In the genomic region with DNA sequence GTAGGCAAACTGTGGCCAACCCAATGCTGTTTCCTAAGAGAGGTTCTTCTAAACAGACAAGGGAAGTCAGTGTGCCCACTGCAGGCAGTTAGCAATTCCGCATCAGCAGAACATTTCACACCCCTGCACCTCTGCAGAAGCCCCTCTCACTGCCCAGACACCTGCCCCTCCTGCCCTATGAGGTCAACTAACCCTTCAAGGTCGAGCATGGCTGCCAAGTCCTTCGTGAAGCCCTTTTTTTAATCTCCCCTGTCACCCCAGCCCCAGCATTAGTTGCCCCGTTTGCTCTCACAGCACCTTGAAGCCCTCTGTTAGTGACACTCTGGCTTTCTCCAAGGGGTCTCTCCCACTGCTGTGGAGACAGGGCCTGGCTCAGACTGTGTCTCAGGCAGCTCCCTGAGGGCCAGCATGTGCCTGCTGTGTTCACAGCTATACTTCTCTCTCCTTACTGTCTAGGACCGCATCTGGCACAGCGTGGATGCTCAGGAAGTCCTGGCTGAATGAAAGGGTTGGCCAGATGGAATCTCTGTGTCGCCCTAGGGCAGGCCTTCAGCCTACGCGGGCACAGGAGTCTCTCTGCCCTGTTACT, we compare ENCODE assay signal across 9 cellular contexts. TPM values are rescaled to one million over a fixed set of nuclear protein-coding genes. Genes with fewer than 3 reads are reported as not detected.
DNase-seq lines count a peak whose midpoint lies in the region; ATAC-seq and TF ChIP-seq lines count a peak whose summit lies in the region.
"Had no signal": no experiment of that assay in that cellular context is flagged by ENCODE, and none has a peak within 500 bp of the region (broad histone marks: within the 10 kb centered on the region; RNA-seq: fewer than 3 reads in every experiment).

No MANE protein-coding gene starts in this region.

- DNase-seq in HCT116 (ENCODE audit: low read depth, low spot score) (no peak), RWPE2 (ENCODE audit: low spot score) (peak; percentile 30), endothelial cell (ENCODE audit: low spot score) (no peak), spleen (peak; percentile 71), Ammon's horn (ENCODE audit: low spot score) (no peak), C1 segment of cervical spinal cord (lab: John Stamatoyannopoulos, UW) (no peak), NCI-H1694 treated with DMSO at 0.1 percent for 48 hours (lab: John Stamatoyannopoulos, UW) (no peak)
- DNase-seq: erythroblast had no signal

- H3K36me3 ChIP-seq in HCT116 (ENCODE audit: control insufficient read depth in 1 of 2, insufficient read depth in 2 of 2, low read length in 2 of 2): peaks cover 7 to 20% of the 10 kb centered on the region in 2 experiments; a peak in 2 of 4 replicates
- H3K36me3 ChIP-seq in RWPE2 (ENCODE audit: low read depth): peaks cover 87% of the 10 kb centered on the region
- peaks cover 0 to 57% (median 10%) of the 10 kb centered on the region in 6 donors for H3K36me3 ChIP-seq in spleen
- H3K36me3 ChIP-seq: right atrium auricular region had no signal

- TF ChIP-seq CTCF in HCT116 (IDR thresholded peaks at IDR 0.05 in 2 of 3, conservative IDR thresholded peaks at IDR 0.05 in 1 of 3; ENCODE audit: borderline replicate concordance in 1 of 3, insufficient read depth in 1 of 3, low read depth in 2 of 3, low read length in 2 of 3) (no peak), RWPE2 (IDR thresholded peaks at IDR 0.05; ENCODE audit: poor library complexity, severe bottlenecking) (no peak), endothelial cell (IDR thresholded peaks at IDR 0.05; ENCODE audit: unreplicated experiment) (no peak), spleen (IDR thresholded peaks at IDR 0.05 in 8 of 11, conservative IDR thresholded peaks at IDR 0.05 in 3 of 11) (no peak)

- H3K9me3 ChIP-seq in HCT116 (ENCODE audit: control insufficient read depth in 1 of 2, insufficient read depth in 1 of 2, low read depth in 1 of 2, low read length in 2 of 2) (no peaks in the 10 kb centered on the region), RWPE2 (ENCODE audit: severe bottlenecking) (no peaks in the 10 kb centered on the region), spleen (no peaks in the 10 kb centered on the region)
- H3K9me3 ChIP-seq: right atrium auricular region had no signal

- H3K27me3 ChIP-seq in HCT116 (ENCODE audit: insufficient read depth, low read length) (no peaks in the 10 kb centered on the region), RWPE2 (ENCODE audit: insufficient read depth, poor library complexity, severe bottlenecking) (no peaks in the 10 kb centered on the region), spleen (replicated peaks in 1 of 7) (no peaks in the 10 kb centered on the region)
- H3K27me3 ChIP-seq: right atrium auricular region had no signal

- H3K27ac ChIP-seq in HCT116 (ENCODE audit: low read depth, low read length): peak overlapping the region; percentile 84
- H3K27ac ChIP-seq in RWPE2 (ENCODE audit: poor library complexity, severe bottlenecking): peak overlapping the region; percentile 99
- peak overlapping the region in 7 of 8 donors; percentile 81 to 97 (median 91) for H3K27ac ChIP-seq in spleen
- H3K27ac ChIP-seq: right atrium auricular region had no signal

- RAD21 ChIA-PET in HCT116 (lab: Charles Lee; ENCODE audit: low non-redundant PET in 1 of 2, low total read pairs in 2 of 2, uncharacterized antibody in 2 of 2, unreplicated experiment in 2 of 2): no interaction called here

- ATAC-seq in HCT116 (no peak), RWPE2 (ENCODE audit: low read depth) (no peak)

- no peak for TF ChIP-seq POLR2A in HCT116 (IDR thresholded peaks at IDR 0.05; ENCODE audit: borderline replicate concordance, extremely low read depth, insufficient read depth, insufficient read length)
- no peak for TF ChIP-seq POLR2A in spleen (IDR thresholded peaks at IDR 0.05)

- peaks cover 92 to 100% of the 10 kb centered on the region in 2 experiments for H3K4me1 ChIP-seq in HCT116 (ENCODE audit: control insufficient read depth in 1 of 2, insufficient read depth in 2 of 2, low read length in 2 of 2)
- H3K4me1 ChIP-seq in RWPE2 (ENCODE audit: insufficient read depth, poor library complexity, severe bottlenecking): peaks cover 90% of the 10 kb centered on the region
- peaks cover 67 to 100% (median 89%) of the 10 kb centered on the region in 6 donors for H3K4me1 ChIP-seq in spleen

- H3K27me3 Mint-ChIP-seq in endothelial cell (ENCODE audit: unreplicated experiment): peaks cover 24% of the 10 kb centered on the region

- no peaks in the 10 kb centered on the region for H3K9me2 ChIP-seq in HCT116 (ENCODE audit: insufficient read depth)

- H3K4me3 ChIP-seq in HCT116 (replicated peaks in 1 of 2; ENCODE audit: low read depth in 1 of 2, low read length in 2 of 2): no peak overlapping the region
- no peak overlapping the region for H3K4me3 ChIP-seq in RWPE2 (ENCODE audit: severe bottlenecking)
- H3K4me3 ChIP-seq in spleen: peak overlapping the region in 1 of 8 donors; percentile 36
- H3K4me3 ChIP-seq: right atrium auricular region had no signal

- no peak overlapping the region for H3K27ac Mint-ChIP-seq in endothelial cell (ENCODE audit: unreplicated experiment)

- intact Hi-C loops in HCT116 (cut with micrococcal nuclease): no loop called here
- intact Hi-C loops in spleen (cut with DNase I; ENCODE audit: low total_unique reads): no loop called here

- H3K4me3 Mint-ChIP-seq in endothelial cell (ENCODE audit: unreplicated experiment): peak overlapping the region; percentile 42

- H3K9me3 Mint-ChIP-seq in endothelial cell (ENCODE audit: unreplicated experiment): no peaks in the 10 kb centered on the region

- H3K4me2 ChIP-seq in HCT116 (ENCODE audit: low read length): peak overlapping the region; percentile 60

- peaks cover 75% of the 10 kb centered on the region for H3K36me3 Mint-ChIP-seq in endothelial cell (ENCODE audit: low read depth, unreplicated experiment)

- peaks cover 62% of the 10 kb centered on the region for H3K4me1 Mint-ChIP-seq in endothelial cell (ENCODE audit: unreplicated experiment)

- H2AFZ ChIP-seq in HCT116 (ENCODE audit: low read depth, low read length, poor library complexity, severe bottlenecking): no peak overlapping the region

- H4K20me1 ChIP-seq in HCT116 (ENCODE audit: insufficient read depth): no peaks in the 10 kb centered on the region

- H3K79me2 ChIP-seq in HCT116 (ENCODE audit: insufficient read depth, low read length): peaks cover 100% of the 10 kb centered on the region

- CTCF ChIA-PET in HCT116 (lab: Charles Lee): interaction anchor here (0.8 kb wide), 1 partner anchor 135 kb away, joined by 4 read pairs; no protein-coding TSS in a partner anchor

- no peak for TF ChIP-seq RAD21 in HCT116 (IDR thresholded peaks at IDR 0.05; ENCODE audit: low read depth)

- no TSS peak for BruUV-seq in HCT116 (replicated peaks; lab: Mats Ljungman, UMichigan)

- WGBS in spleen, 5 donors: 72 to 88% (median 80%) methylated on average over 9 of the region's 9 CpGs

- H3K9ac ChIP-seq in HCT116 (ENCODE audit: low read length): peak overlapping the region; percentile 18

- POLR2A ChIA-PET in HCT116 (lab: Charles Lee): no interaction called here

TF ChIP-seq in HCT116, 20 proteins besides CTCF, POLR2A, EP300 and RAD21 (continues in another document):
- TF ChIP-seq TCF7L2 (IDR thresholded peaks at IDR 0.05; ENCODE audit: borderline replicate concordance, extremely low read depth, insufficient read depth, insufficient read length) (no peak), EZH2phosphoT487 (IDR thresholded peaks at IDR 0.05; ENCODE audit: borderline replicate concordance) (no peak), JUND (IDR thresholded peaks at IDR 0.05) (no peak), ZNF274 (IDR thresholded peaks at IDR 0.05; ENCODE audit: low read depth, low read length) (no peak), EZH2 (IDR thresholded peaks at IDR 0.05) (no peak), ZFX (IDR thresholded peaks at IDR 0.05) (no peak), SP1 (IDR thresholded peaks at IDR 0.05; ENCODE audit: low read depth) (no peak)
- TF ChIP-seq, protein P1, sequence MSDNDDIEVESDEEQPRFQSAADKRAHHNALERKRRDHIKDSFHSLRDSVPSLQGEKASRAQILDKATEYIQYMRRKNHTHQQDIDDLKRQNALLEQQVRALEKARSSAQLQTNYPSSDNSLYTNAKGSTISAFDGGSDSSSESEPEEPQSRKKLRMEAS (IDR thresholded peaks at IDR 0.05): no peak
- TF ChIP-seq, protein P2, sequence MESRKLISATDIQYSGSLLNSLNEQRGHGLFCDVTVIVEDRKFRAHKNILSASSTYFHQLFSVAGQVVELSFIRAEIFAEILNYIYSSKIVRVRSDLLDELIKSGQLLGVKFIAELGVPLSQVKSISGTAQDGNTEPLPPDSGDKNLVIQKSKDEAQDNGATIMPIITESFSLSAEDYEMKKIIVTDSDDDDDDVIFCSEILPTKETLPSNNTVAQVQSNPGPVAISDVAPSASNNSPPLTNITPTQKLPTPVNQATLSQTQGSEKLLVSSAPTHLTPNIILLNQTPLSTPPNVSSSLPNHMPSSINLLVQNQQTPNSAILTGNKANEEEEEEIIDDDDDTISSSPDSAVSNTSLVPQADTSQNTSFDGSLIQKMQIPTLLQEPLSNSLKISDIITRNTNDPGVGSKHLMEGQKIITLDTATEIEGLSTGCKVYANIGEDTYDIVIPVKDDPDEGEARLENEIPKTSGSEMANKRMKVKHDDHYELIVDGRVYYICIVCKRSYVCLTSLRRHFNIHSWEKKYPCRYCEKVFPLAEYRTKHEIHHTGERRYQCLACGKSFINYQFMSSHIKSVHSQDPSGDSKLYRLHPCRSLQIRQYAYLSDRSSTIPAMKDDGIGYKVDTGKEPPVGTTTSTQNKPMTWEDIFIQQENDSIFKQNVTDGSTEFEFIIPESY (IDR thresholded peaks at IDR 0.05; ENCODE audit: extremely low read depth, insufficient replicate concordance, low read length): no peak
- TF ChIP-seq, protein P3, sequence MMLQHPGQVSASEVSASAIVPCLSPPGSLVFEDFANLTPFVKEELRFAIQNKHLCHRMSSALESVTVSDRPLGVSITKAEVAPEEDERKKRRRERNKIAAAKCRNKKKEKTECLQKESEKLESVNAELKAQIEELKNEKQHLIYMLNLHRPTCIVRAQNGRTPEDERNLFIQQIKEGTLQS (IDR thresholded peaks at IDR 0.05): no peak

RNA-seq across cellular contexts. Expression of a gene that starts 20.0 kb away (rescaled TPM):
- total RNA-seq in HCT116 (2021; ENCODE audit: unreplicated experiment): 248 TPM
- polyA plus RNA-seq in HCT116 (2012): 419 and 518 TPM in 2 replicates
- total RNA-seq in endothelial cell (ENCODE audit: unreplicated experiment): 511 TPM
- total RNA-seq in spleen: 100 to 1,000 TPM in 3 of 7 donors, 10 to 100 TPM in 4; 26.2 to 142 (median 83.1) TPM
- 10 to 100 TPM; 18.3 to 31.0 (median 19.5) TPM for polyA plus RNA-seq in spleen

Comparison
In these comparisons a context has a peak if more than half of its experiments do, and no peak if none do; other contexts are left out.
1. DNase-seq: peak in RWPE2 (single experiment) and spleen (single experiment); none in HCT116 (single experiment), endothelial cell (single experiment), Ammon's horn (single experiment), C1 segment of cervical spinal cord (0 of 14) and NCI-H1694 treated with DMSO at 0.1 percent for 48 hours (single experiment).
2. Peak in every context shown above with its lines, with median percentiles within 50 percentile points of each other: H3K27ac ChIP-seq.